Comparison of ENCODE assay signal across 8 cellular contexts in genomic region chr21:44949161-44950015, GRCh38. TPM values are rescaled to one million over a fixed set of nuclear protein-coding genes. Genes with fewer than 3 reads are reported as not detected.
DNase-seq lines count a peak whose midpoint lies in the region; TF ChIP-seq lines count a peak whose summit lies in the region.

No MANE protein-coding gene starts in this region.

- no peak overlapping the region for H3K4me3 ChIP-seq in GM12865 (ENCODE audit: low read depth, low read length)
- H3K4me3 ChIP-seq in coronary artery: no peak overlapping the region
- H3K4me3 ChIP-seq in lower leg skin (ENCODE audit: low read depth, poor library complexity, severe bottlenecking): no peak overlapping the region

- peaks cover 12% of the 10 kb centered on the region for H3K36me3 Mint-ChIP-seq in activated CD4-positive, alpha-beta T cell treated with anti-CD3 and anti-CD28 coated beads, Interleukin-2, amount 10 ng/mL, durations not matched to agents 7 days and 5 days (ENCODE audit: low read depth)

- no peak overlapping the region for H3K27ac Mint-ChIP-seq in activated CD4-positive, alpha-beta T cell treated with anti-CD3 and anti-CD28 coated beads, Interleukin-2, amount 10 ng/mL, durations not matched to agents 7 days and 5 days

- POLR2A ChIA-PET in activated CD4-positive, alpha-beta T cell treated with anti-CD3 and anti-CD28 coated beads, Interleukin-2, amount 10 ng/mL, durations not matched to agents 7 days and 5 days (lab: Charles Lee): no interaction called here

- CTCF ChIA-PET in activated CD4-positive, alpha-beta T cell treated with anti-CD3 and anti-CD28 coated beads, Interleukin-2, amount 10 ng/mL, durations not matched to agents 7 days and 5 days (lab: Charles Lee): interaction anchor here (0.6 to 3.8 kb wide), 15 partner anchors 9 to 591 kb away, joined by 3 to 30 read pairs (median 4); no protein-coding TSS in a partner anchor

- H3K27ac ChIP-seq in coronary artery: peak overlapping the region; percentile 91 to 92

- peaks cover 11% of the 10 kb centered on the region for H3K4me1 Mint-ChIP-seq in activated CD4-positive, alpha-beta T cell treated with anti-CD3 and anti-CD28 coated beads, Interleukin-2, amount 10 ng/mL, durations not matched to agents 7 days and 5 days

- H3K4me3 Mint-ChIP-seq in activated CD4-positive, alpha-beta T cell treated with anti-CD3 and anti-CD28 coated beads, Interleukin-2, amount 10 ng/mL, durations not matched to agents 7 days and 5 days: no peak overlapping the region

- TF ChIP-seq POLR2A in lower leg skin (IDR thresholded peaks at IDR 0.05): no peak

- TF ChIP-seq CTCF in GM12865 (IDR thresholded peaks at IDR 0.05; ENCODE audit: insufficient read depth, low read depth, low read length, missing control alignments) (peak; percentile 94), coronary artery (IDR thresholded peaks at IDR 0.05) (peak; percentile 88), lower leg skin (IDR thresholded peaks at IDR 0.05) (peak in 1 of 3 donors; percentile 76)

- H3K27me3 Mint-ChIP-seq in activated CD4-positive, alpha-beta T cell treated with anti-CD3 and anti-CD28 coated beads, Interleukin-2, amount 10 ng/mL, durations not matched to agents 7 days and 5 days: no peaks in the 10 kb centered on the region

- no peaks in the 10 kb centered on the region for H3K9me3 Mint-ChIP-seq in activated CD4-positive, alpha-beta T cell treated with anti-CD3 and anti-CD28 coated beads, Interleukin-2, amount 10 ng/mL, durations not matched to agents 7 days and 5 days

- DNase-seq in 8988T (peak; percentile 87), GM12865 (ENCODE audit: low read depth) (peak; percentile 81), NCI-H1048 (lab: John Stamatoyannopoulos, UW) (peak; percentile 15), coronary artery (ENCODE audit: low spot score) (peak; percentile 89), lower leg skin (ENCODE audit: low spot score in 2 of 2) (peak; percentile 81 to 97), NCI-H2081 (lab: John Stamatoyannopoulos, UW) (no peak)
- peak; percentile 86 for DNase-seq in activated CD4-positive, alpha-beta T cell treated with anti-CD3 and anti-CD28 coated beads, Interleukin-2, amount 10 ng/mL, durations not matched to agents 7 days and 5 days
- DNase-seq in stimulated activated CD8-positive, alpha-beta memory T cell treated with anti-CD3 and anti-CD28 coated beads, Interleukin-12 subunit alpha, Interleukin-12 subunit beta, amount 100 ng/mL, for 4 hours (ENCODE audit: low read depth): peak; percentile 55

- intact Hi-C loops in lower leg skin (cut with DNase I; ENCODE audit: low total_unique reads): loop anchor here (5.0 kb wide), 2 partner anchors 178 to 188 kb away; no protein-coding TSS in a partner anchor

- 57 to 67% methylated on average over 35 to 39 of the region's 39 CpGs for WGBS in lower leg skin, 2 donors

RNA-seq across cellular contexts. Expression of gene SLX9, which starts 9.6 kb away (rescaled TPM):
- 10 to 100 TPM; 32.7 to 39.8 TPM for total RNA-seq in activated CD4-positive, alpha-beta T cell treated with anti-CD3 and anti-CD28 coated beads, Interleukin-2, amount 10 ng/mL, durations not matched to agents 7 days and 5 days
- 10 to 100 TPM; 19.0 to 36.4 (median 31.6) TPM for total RNA-seq in lower leg skin

RNA-seq across cellular contexts. Expression of gene ITGB2, which starts 28.7 kb away (rescaled TPM):
- 100 to 1,000 TPM; 439 to 500 TPM for total RNA-seq in activated CD4-positive, alpha-beta T cell treated with anti-CD3 and anti-CD28 coated beads, Interleukin-2, amount 10 ng/mL, durations not matched to agents 7 days and 5 days
- total RNA-seq in lower leg skin: 10 to 100 TPM; 18.4 to 40.7 (median 20.4) TPM

Comparison
In these comparisons a context has a peak if more than half of its experiments do, and no peak if none do; other contexts are left out.
1. DNase-seq: peak in 8988T (single experiment), GM12865 (single experiment), NCI-H1048 (single experiment), activated CD4-positive, alpha-beta T cell treated with anti-CD3 and anti-CD28 coated beads, Interleukin-2, amount 10 ng/mL, durations not matched to agents 7 days and 5 days (single experiment), coronary artery (single experiment), lower leg skin (2 of 2) and stimulated activated CD8-positive, alpha-beta memory T cell treated with anti-CD3 and anti-CD28 coated beads, Interleukin-12 subunit alpha, Interleukin-12 subunit beta, amount 100 ng/mL, for 4 hours (single experiment); none in NCI-H2081 (0 of 2).
2. RNA of gene ITGB2, which starts 28.7 kb away (total RNA-seq): 439 to 500 TPM in activated CD4-positive, alpha-beta T cell treated with anti-CD3 and anti-CD28 coated beads, Interleukin-2, amount 10 ng/mL, durations not matched to agents 7 days and 5 days; 18.4 to 40.7 TPM in lower leg skin; every median in the first group is over 10 times any median in the second.